Comparison of ENCODE assay signal across 15 cellular contexts in genomic region chr15:85037617-85038016, GRCh38. TPM values are rescaled to one million over a fixed set of nuclear protein-coding genes. Genes with fewer than 3 reads are reported as not detected.
A peak's percentile ranks its signal among the peaks of the same experiment; 100 is the strongest.
DNase-seq lines count a peak whose midpoint lies in the region; ATAC-seq, FAIRE-seq and TF ChIP-seq lines count a peak whose summit lies in the region.
"Had no signal": no experiment of that assay in that cellular context is flagged by ENCODE, and none has a peak within 500 bp of the region (broad histone marks: within the 10 kb centered on the region; RNA-seq: fewer than 3 reads in every experiment).

No MANE protein-coding gene starts in this region.

- no peaks in the 10 kb centered on the region for H3K27me3 ChIP-seq in OCI-LY3 (ENCODE audit: low read depth, low read length)
- H3K27me3 ChIP-seq: SJSA1 had no signal

- DNase-seq in SKM-1 (lab: John Stamatoyannopoulos, UW; ENCODE audit: unreplicated experiment), result peak; percentile 20
- DNase-seq in SKM-1 treated with dmso at 0.1 percent for 144 hours (lab: John Stamatoyannopoulos, UW; ENCODE audit: unreplicated experiment), result no peak
- no peak for DNase-seq in stimulated activated CD4-positive, alpha-beta T cell treated with anti-CD3 and anti-CD28 coated beads, Interleukin-1b, Interleukin-23, amount 100 ng/mL, for 48 hours
- DNase-seq in stimulated activated naive CD4-positive, alpha-beta T cell treated with Interleukin-2 at 50 U/mL for 16 hours (lab: John Stamatoyannopoulos, UW), result no peak
- DNase-seq: CD8-positive, alpha-beta memory T cell; DMS 273 treated with DMSO at 0.1 percent for 48 hours; NCI-H1092; NCI-H446; NCI-H748 treated with DMSO at 0.1 percent for 48 hours had no signal

- H2AFZ ChIP-seq in OCI-LY3 (ENCODE audit: low read depth, low read length), result no peak overlapping the region

- ATAC-seq in HG03108 (IDR thresholded peaks at IDR 0.05; ENCODE audit: unreplicated experiment), result no peak
- ATAC-seq: HCT116 had no signal

- H3K4me2 ChIP-seq in OCI-LY3 (ENCODE audit: low read length), result peak overlapping the region; percentile 51

- peaks cover 12% of the 10 kb centered on the region for H4K20me1 ChIP-seq in OCI-LY3 (ENCODE audit: insufficient read depth, low read length)

- H3K4me1 ChIP-seq in OCI-LY3 (ENCODE audit: low read length), result peaks cover 33% of the 10 kb centered on the region
- H3K4me1 ChIP-seq: SJSA1 had no signal

- no peaks in the 10 kb centered on the region for H3K36me3 ChIP-seq in OCI-LY3 (replicated peaks; ENCODE audit: low read depth, low read length)
- H3K36me3 ChIP-seq: SJSA1 had no signal

- peak overlapping the region; percentile 43 for H3K4me3 ChIP-seq in OCI-LY3 (ENCODE audit: low read length)
- H3K4me3 ChIP-seq: SJSA1 had no signal

- peak; percentile 17 for FAIRE-seq in islet of Langerhans (lab: Jason Lieb, UNC)

- no peaks in the 10 kb centered on the region for H3K9me3 ChIP-seq in OCI-LY3 (ENCODE audit: insufficient read depth, low read length)
- H3K9me3 ChIP-seq: SJSA1 had no signal

- TF ChIP-seq CTCF in OCI-LY3 (IDR thresholded peaks at IDR 0.05; ENCODE audit: low read depth, low read length), result no peak

- H3K9ac ChIP-seq in OCI-LY3 (ENCODE audit: low read length), result no peak overlapping the region

- H3K79me2 ChIP-seq in OCI-LY3 (ENCODE audit: low read length), result peaks cover 15% of the 10 kb centered on the region

- H3K27ac ChIP-seq in OCI-LY3 (ENCODE audit: low read length) (no peak overlapping the region), temporal lobe (ENCODE audit: low read depth, low read length) (peak overlapping the region; percentile 81)
- H3K27ac ChIP-seq: SJSA1 had no signal

RNA-seq across cellular contexts. Expression of gene PDE8A, which starts 56.0 kb away (rescaled TPM):
- total RNA-seq in temporal lobe, result 10.3 TPM
